In genomic region chr22:42074153-42074750, GRCh38 we compare ENCODE assay signal across 8 cellular contexts. TPM values are rescaled to one million over a fixed set of nuclear protein-coding genes. Genes with fewer than 3 reads are reported as not detected.
A peak's percentile ranks its signal among the peaks of the same experiment; 100 is the strongest.
DNase-seq lines count a peak whose midpoint lies in the region; ATAC-seq and TF ChIP-seq lines count a peak whose summit lies in the region.

Gene PHETA2 (plus strand): TSS chr22:42074248. CDS start chr22:42077294, 3,046 bp downstream.

- H3K27ac Mint-ChIP-seq in CD14-positive monocyte: peak within 1 kb of the TSS; percentile 40 to 90 (median 78)

- H3K27me3 ChIP-seq in OCI-LY1 (ENCODE audit: insufficient read depth, low read length) (no peaks in the 10 kb centered on the region), ascending aorta (no peaks in the 10 kb centered on the region)

- H3K27ac ChIP-seq in OCI-LY1 (ENCODE audit: low read depth, low read length, poor library complexity, severe bottlenecking) (no peak within 1 kb of the TSS), ascending aorta (peak within 1 kb of the TSS; percentile 87 to 90)

- no peaks in the 10 kb centered on the region for H4K20me1 ChIP-seq in OCI-LY1 (ENCODE audit: insufficient read depth, low read length)

- no peak within 1 kb of the TSS for H2AFZ ChIP-seq in OCI-LY1 (ENCODE audit: low read length)

- H3K4me2 ChIP-seq in OCI-LY1 (ENCODE audit: low read length): no peak within 1 kb of the TSS

- peak within 1 kb of the TSS; percentile 77 to 88 for H3K4me3 Mint-ChIP-seq in CD14-positive monocyte

- no peaks in the 10 kb centered on the region for H3K9me3 ChIP-seq in OCI-LY1 (ENCODE audit: low read length)
- no peaks in the 10 kb centered on the region for H3K9me3 ChIP-seq in ascending aorta
- no peaks in the 10 kb centered on the region for H3K9me3 ChIP-seq in iPS-18c (ENCODE audit: control insufficient read depth, insufficient read depth, low read length)

- no peaks in the 10 kb centered on the region for H3K9me2 ChIP-seq in OCI-LY1 (ENCODE audit: low read depth, low read length)

- ATAC-seq in HG03439 (IDR thresholded peaks at IDR 0.05; ENCODE audit: unreplicated experiment) (no peak), GM18873 (IDR thresholded peaks at IDR 0.05; ENCODE audit: low FRiP score, unreplicated experiment) (no peak)

- H3K36me3 Mint-ChIP-seq in CD14-positive monocyte: peaks cover 3 to 14% of the 10 kb centered on the region in 2 donors

- peaks cover 0 to 2% (median 0%) of the 10 kb centered on the region in 7 donors for H3K9me3 Mint-ChIP-seq in CD14-positive monocyte

- TF ChIP-seq CTCF in CD14-positive monocyte (IDR thresholded peaks at IDR 0.05) (peak; percentile 75), OCI-LY1 (IDR thresholded peaks at IDR 0.05; ENCODE audit: low read length) (no peak), ascending aorta (IDR thresholded peaks at IDR 0.05) (peak; percentile 36 to 49 (median 41))

- no peak within 1 kb of the TSS for H3K9ac ChIP-seq in OCI-LY1 (ENCODE audit: low read length)

- H3K4me1 ChIP-seq in OCI-LY1 (ENCODE audit: insufficient read depth, low read length, severe bottlenecking) (peaks cover 27% of the 10 kb centered on the region), ascending aorta (peaks cover 0 to 41% of the 10 kb centered on the region in 2 donors)

- peaks cover 59% of the 10 kb centered on the region for H3K4me1 Mint-ChIP-seq in CD14-positive monocyte

- H3K27me3 Mint-ChIP-seq in CD14-positive monocyte (ENCODE audit: low read depth in 3 of 3): peaks cover 0 to 5% (median 0%) of the 10 kb centered on the region in 3 donors

- no peaks in the 10 kb centered on the region for H3K79me2 ChIP-seq in OCI-LY1 (ENCODE audit: insufficient read depth, low read length)

- DNase-seq in CD14-positive monocyte (ENCODE audit: low spot score) (peak; percentile 63), ascending aorta (ENCODE audit: low spot score in 2 of 2) (peak in 1 of 2 donors; percentile 78), 8988T (no peak)
- DNase-seq in stimulated activated CD4-positive, alpha-beta T cell treated with anti-CD3 and anti-CD28 coated beads, Interleukin-15, amount 100 ng/mL, for 24 hours: peak; percentile 71

- peak within 1 kb of the TSS; percentile 8 for H3K4me3 ChIP-seq in OCI-LY1 (ENCODE audit: low read depth, low read length, poor library complexity, severe bottlenecking)
- peak within 1 kb of the TSS; percentile 70 to 81 for H3K4me3 ChIP-seq in ascending aorta
- H3K4me3 ChIP-seq in iPS-18c (ENCODE audit: insufficient read depth, low read depth, low read length): peak within 1 kb of the TSS; percentile 43; the same call in 1 of the 2 replicates

- intact Hi-C loops in CD14-positive monocyte (cut with micrococcal nuclease): loop anchor here (5.0 kb wide), 1 partner anchor 77 kb away; the partner anchor contains the start of gene WBP2NL (in 2 of the 2)
- intact Hi-C loops in ascending aorta (cut with DNase I): loop anchor here (5.0 to 10.0 kb wide), 2 partner anchors 127 to 1111 kb away; partner anchors contain the start of genes CENPM and TTLL12

- H3K36me3 ChIP-seq in OCI-LY1 (ENCODE audit: insufficient read depth, low read length) (no peaks in the 10 kb centered on the region; the same call in 1 of the 2 replicates), ascending aorta (peaks cover 6 to 12% of the 10 kb centered on the region in 2 donors)

- no peaks in the 10 kb centered on the region for H3F3A ChIP-seq in OCI-LY1 (ENCODE audit: insufficient read depth, low read length)

RNA-seq across cellular contexts. Expression of gene PHETA2, which starts in this region (rescaled TPM):
- 1 to 10 TPM; 2.4 to 3.6 TPM for polyA plus RNA-seq in CD14-positive monocyte
- total RNA-seq in ascending aorta: 41.5 TPM

Comparison
In these comparisons a context has a peak if more than half of its experiments do, and no peak if none do; other contexts are left out.
1. H3K4me3 ChIP-seq: peak in every context shown above with its lines; median percentile 76 in ascending aorta; 43 in iPS-18c; 8 in OCI-LY1.